In genomic region chr15:64544450-64544849, GRCh38 we compare ENCODE assay signal across 13 cellular contexts.
"Had no signal": no experiment of that assay in that cellular context is flagged by ENCODE, and none has a peak within 500 bp of the region (broad histone marks: within the 10 kb centered on the region; RNA-seq: fewer than 3 reads in every experiment).

No MANE protein-coding gene starts in this region.

- H3K27me3 ChIP-seq: breast epithelium, gastrocnemius medialis, heart right ventricle, SJCRH30, transverse colon had no signal

- H3K36me3 ChIP-seq: breast epithelium, gastrocnemius medialis, left ventricle myocardium inferior, SJCRH30, transverse colon had no signal

- H3K27ac Mint-ChIP-seq: activated T-helper 17 cell treated with anti-CD3 and anti-CD28 coated beads, Interleukin-2, amount 50 U/mL, for 72 hours had no signal

- H3K27me3 Mint-ChIP-seq: activated T-helper 17 cell treated with anti-CD3 and anti-CD28 coated beads, Interleukin-2, amount 50 U/mL, for 72 hours; stimulated activated memory B cell treated with anti-CD40 and anti-IgM and Interleukin-4, amounts not matched to agents 10 μg/mL and 1 μg/mL and 100 μg/mL, for 72 hours had no signal

- H3K27ac ChIP-seq: breast epithelium, gastrocnemius medialis, heart right ventricle, left ventricle myocardium inferior, SJCRH30, transverse colon, WERI-Rb-1 had no signal

- H3K9me3 Mint-ChIP-seq: activated T-helper 17 cell treated with anti-CD3 and anti-CD28 coated beads, Interleukin-2, amount 50 U/mL, for 72 hours; stimulated activated memory B cell treated with anti-CD40 and anti-IgM and Interleukin-4, amounts not matched to agents 10 μg/mL and 1 μg/mL and 100 μg/mL, for 72 hours had no signal

- DNase-seq: activated CD4-positive, alpha-beta T cell treated with anti-CD3 and anti-CD28 coated beads for 48 hours; activated naive CD4-positive, alpha-beta T cell treated with anti-CD3 and anti-CD28 coated beads, Interleukin-2, amount 50 U/mL, for 16 hours; gastrocnemius medialis; heart right ventricle; left ventricle myocardium inferior; mesendoderm; SJCRH30; transverse colon; WERI-Rb-1 had no signal

- ATAC-seq: activated T-helper 17 cell treated with anti-CD3 and anti-CD28 coated beads, Interleukin-2, amount 50 U/mL, for 72 hours; gastrocnemius medialis; stimulated activated memory B cell treated with anti-CD40 and anti-IgM and Interleukin-4, amounts not matched to agents 10 μg/mL and 1 μg/mL and 100 μg/mL, for 72 hours had no signal

- H3K9me3 ChIP-seq: breast epithelium, gastrocnemius medialis, heart right ventricle, left ventricle myocardium inferior, SJCRH30, transverse colon had no signal

- H3K4me3 Mint-ChIP-seq: activated T-helper 17 cell treated with anti-CD3 and anti-CD28 coated beads, Interleukin-2, amount 50 U/mL, for 72 hours; stimulated activated memory B cell treated with anti-CD40 and anti-IgM and Interleukin-4, amounts not matched to agents 10 μg/mL and 1 μg/mL and 100 μg/mL, for 72 hours had no signal

- H3K4me3 ChIP-seq: breast epithelium, gastrocnemius medialis, heart right ventricle, left ventricle myocardium inferior, SJCRH30, transverse colon had no signal

- H3K4me1 ChIP-seq: breast epithelium had no signal

- FAIRE-seq: keratinocyte had no signal
